2 cellular contexts compared by ENCODE assay signal in the genomic region with DNA sequence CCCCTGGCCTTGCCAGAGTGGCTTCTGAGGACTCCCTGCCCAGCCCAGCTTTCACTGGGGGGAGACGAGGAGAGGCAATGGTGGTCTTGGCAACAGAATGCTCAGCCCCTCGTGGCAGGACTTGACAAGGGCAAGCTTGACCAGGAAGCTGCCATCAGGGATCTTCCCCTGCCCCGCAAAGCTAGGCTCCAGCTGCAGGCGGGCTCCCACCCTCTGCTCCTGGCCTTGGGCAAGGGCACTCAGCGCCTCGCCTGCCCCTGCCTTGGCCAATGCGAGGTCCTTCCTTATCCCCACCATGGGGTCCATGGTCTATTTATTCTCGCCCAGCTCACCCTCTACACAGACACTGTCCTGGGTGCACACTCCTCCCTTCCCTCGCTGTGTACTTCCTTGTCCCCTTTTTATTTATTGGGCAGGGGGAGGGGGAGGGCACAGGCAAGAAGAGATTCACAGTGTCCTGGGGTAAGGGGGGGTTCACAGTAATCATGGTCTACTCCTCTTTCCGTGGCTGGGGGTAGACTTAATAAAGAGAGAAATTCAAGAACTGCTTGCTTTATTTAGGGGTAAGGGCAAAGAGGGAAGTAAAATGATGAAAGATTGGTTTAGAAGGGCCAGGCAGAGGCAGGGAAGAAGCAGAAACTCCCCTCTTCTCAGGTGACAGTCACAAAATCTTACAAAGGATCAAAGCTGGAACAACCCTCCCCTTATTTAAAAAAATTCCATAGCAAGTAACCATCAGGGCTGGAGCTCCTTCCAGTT.
A peak's percentile ranks its signal among the peaks of the same experiment; 100 is the strongest.
TF ChIP-seq lines count a peak whose summit lies in the region.

No MANE protein-coding gene starts in this region.

TF ChIP-seq in HepG2, 621 proteins besides CTCF, POLR2A, EP300 and RAD21 (continues in another document):
- TF ChIP-seq, protein P1, sequence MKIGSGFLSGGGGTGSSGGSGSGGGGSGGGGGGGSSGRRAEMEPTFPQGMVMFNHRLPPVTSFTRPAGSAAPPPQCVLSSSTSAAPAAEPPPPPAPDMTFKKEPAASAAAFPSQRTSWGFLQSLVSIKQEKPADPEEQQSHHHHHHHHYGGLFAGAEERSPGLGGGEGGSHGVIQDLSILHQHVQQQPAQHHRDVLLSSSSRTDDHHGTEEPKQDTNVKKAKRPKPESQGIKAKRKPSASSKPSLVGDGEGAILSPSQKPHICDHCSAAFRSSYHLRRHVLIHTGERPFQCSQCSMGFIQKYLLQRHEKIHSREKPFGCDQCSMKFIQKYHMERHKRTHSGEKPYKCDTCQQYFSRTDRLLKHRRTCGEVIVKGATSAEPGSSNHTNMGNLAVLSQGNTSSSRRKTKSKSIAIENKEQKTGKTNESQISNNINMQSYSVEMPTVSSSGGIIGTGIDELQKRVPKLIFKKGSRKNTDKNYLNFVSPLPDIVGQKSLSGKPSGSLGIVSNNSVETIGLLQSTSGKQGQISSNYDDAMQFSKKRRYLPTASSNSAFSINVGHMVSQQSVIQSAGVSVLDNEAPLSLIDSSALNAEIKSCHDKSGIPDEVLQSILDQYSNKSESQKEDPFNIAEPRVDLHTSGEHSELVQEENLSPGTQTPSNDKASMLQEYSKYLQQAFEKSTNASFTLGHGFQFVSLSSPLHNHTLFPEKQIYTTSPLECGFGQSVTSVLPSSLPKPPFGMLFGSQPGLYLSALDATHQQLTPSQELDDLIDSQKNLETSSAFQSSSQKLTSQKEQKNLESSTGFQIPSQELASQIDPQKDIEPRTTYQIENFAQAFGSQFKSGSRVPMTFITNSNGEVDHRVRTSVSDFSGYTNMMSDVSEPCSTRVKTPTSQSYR (CRISPR knock-in tag; IDR thresholded peaks at IDR 0.05; ENCODE audit: borderline replicate concordance) = no peak
- TF ChIP-seq, protein P2, sequence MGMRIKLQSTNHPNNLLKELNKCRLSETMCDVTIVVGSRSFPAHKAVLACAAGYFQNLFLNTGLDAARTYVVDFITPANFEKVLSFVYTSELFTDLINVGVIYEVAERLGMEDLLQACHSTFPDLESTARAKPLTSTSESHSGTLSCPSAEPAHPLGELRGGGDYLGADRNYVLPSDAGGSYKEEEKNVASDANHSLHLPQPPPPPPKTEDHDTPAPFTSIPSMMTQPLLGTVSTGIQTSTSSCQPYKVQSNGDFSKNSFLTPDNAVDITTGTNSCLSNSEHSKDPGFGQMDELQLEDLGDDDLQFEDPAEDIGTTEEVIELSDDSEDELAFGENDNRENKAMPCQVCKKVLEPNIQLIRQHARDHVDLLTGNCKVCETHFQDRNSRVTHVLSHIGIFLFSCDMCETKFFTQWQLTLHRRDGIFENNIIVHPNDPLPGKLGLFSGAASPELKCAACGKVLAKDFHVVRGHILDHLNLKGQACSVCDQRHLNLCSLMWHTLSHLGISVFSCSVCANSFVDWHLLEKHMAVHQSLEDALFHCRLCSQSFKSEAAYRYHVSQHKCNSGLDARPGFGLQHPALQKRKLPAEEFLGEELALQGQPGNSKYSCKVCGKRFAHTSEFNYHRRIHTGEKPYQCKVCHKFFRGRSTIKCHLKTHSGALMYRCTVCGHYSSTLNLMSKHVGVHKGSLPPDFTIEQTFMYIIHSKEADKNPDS (CRISPR knock-in tag; IDR thresholded peaks at IDR 0.05) = 0 out of 2 replicates have a peak, but pooled peaks have one; percentile 27
- no peak for TF ChIP-seq ATF1 (CRISPR knock-in tag; IDR thresholded peaks at IDR 0.05)
- TF ChIP-seq ADNP (CRISPR knock-in tag; IDR thresholded peaks at IDR 0.05) = no peak
- TF ChIP-seq ZBTB1 (CRISPR knock-in tag; IDR thresholded peaks at IDR 0.05; ENCODE audit: borderline replicate concordance) = no peak
- TF ChIP-seq ZNF776 (CRISPR knock-in tag; IDR thresholded peaks at IDR 0.05) = no peak
- TF ChIP-seq ZFP36L1 (CRISPR knock-in tag; IDR thresholded peaks at IDR 0.05) = no peak
- no peak for TF ChIP-seq MAZ (IDR thresholded peaks at IDR 0.05; ENCODE audit: borderline replicate concordance, low read depth, low read length)
- TF ChIP-seq MAZ (CRISPR knock-in tag; IDR thresholded peaks at IDR 0.05; ENCODE audit: low read depth) = no peak
- TF ChIP-seq, protein P3, sequence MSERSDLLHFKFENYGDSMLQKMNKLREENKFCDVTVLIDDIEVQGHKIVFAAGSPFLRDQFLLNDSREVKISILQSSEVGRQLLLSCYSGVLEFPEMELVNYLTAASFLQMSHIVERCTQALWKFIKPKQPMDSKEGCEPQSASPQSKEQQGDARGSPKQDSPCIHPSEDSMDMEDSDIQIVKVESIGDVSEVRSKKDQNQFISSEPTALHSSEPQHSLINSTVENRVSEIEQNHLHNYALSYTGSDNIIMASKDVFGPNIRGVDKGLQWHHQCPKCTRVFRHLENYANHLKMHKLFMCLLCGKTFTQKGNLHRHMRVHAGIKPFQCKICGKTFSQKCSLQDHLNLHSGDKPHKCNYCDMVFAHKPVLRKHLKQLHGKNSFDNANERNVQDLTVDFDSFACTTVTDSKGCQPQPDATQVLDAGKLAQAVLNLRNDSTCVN (CRISPR knock-in tag; IDR thresholded peaks at IDR 0.05; ENCODE audit: borderline replicate concordance) = no peak
- TF ChIP-seq, protein P4, sequence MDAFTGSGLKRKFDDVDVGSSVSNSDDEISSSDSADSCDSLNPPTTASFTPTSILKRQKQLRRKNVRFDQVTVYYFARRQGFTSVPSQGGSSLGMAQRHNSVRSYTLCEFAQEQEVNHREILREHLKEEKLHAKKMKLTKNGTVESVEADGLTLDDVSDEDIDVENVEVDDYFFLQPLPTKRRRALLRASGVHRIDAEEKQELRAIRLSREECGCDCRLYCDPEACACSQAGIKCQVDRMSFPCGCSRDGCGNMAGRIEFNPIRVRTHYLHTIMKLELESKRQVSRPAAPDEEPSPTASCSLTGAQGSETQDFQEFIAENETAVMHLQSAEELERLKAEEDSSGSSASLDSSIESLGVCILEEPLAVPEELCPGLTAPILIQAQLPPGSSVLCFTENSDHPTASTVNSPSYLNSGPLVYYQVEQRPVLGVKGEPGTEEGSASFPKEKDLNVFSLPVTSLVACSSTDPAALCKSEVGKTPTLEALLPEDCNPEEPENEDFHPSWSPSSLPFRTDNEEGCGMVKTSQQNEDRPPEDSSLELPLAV (CRISPR knock-in tag; conservative IDR thresholded peaks at IDR 0.05; ENCODE audit: low read depth) = no peak
- TF ChIP-seq EHMT2 (IDR thresholded peaks at IDR 0.05; ENCODE audit: borderline replicate concordance, low read depth, low read length) = no peak
- no peak for TF ChIP-seq CBX5 (CRISPR knock-in tag; IDR thresholded peaks at IDR 0.05; ENCODE audit: borderline replicate concordance)
- TF ChIP-seq, protein P5, sequence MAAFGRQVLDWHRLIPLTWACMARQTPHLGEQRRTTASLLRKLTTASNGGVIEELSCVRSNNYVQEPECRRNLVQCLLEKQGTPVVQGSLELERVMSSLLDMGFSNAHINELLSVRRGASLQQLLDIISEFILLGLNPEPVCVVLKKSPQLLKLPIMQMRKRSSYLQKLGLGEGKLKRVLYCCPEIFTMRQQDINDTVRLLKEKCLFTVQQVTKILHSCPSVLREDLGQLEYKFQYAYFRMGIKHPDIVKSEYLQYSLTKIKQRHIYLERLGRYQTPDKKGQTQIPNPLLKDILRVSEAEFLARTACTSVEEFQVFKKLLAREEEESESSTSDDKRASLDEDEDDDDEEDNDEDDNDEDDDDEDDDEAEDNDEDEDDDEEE (CRISPR knock-in tag; IDR thresholded peaks at IDR 0.05) = no peak

TF ChIP-seq in SK-N-SH, 30 proteins besides CTCF, POLR2A, EP300 and RAD21:
- TF ChIP-seq ELF1 (IDR thresholded peaks at IDR 0.05) (no peak), POLR2AphosphoS5 (IDR thresholded peaks at IDR 0.05; ENCODE audit: low read depth, low read length) (no peak), RCOR1 (IDR thresholded peaks at IDR 0.05; ENCODE audit: low read length) (no peak), FOXJ3 (CRISPR knock-in tag; IDR thresholded peaks at IDR 0.05) (no peak), YY1 (IDR thresholded peaks at IDR 0.05; ENCODE audit: low read depth) (no peak), NFIC (IDR thresholded peaks at IDR 0.05; ENCODE audit: borderline replicate concordance) (no peak), CHD2 (IDR thresholded peaks at IDR 0.05; ENCODE audit: low read length, partially characterized antibody) (no peak), FOXM1 (IDR thresholded peaks at IDR 0.05; ENCODE audit: low read depth) (no peak), RXRA (IDR thresholded peaks at IDR 0.05; ENCODE audit: borderline replicate concordance, low read depth) (no peak)
- TF ChIP-seq, protein P6, sequence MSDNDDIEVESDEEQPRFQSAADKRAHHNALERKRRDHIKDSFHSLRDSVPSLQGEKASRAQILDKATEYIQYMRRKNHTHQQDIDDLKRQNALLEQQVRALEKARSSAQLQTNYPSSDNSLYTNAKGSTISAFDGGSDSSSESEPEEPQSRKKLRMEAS (IDR thresholded peaks at IDR 0.05; ENCODE audit: low read depth) = no peak
- TF ChIP-seq, protein P7, sequence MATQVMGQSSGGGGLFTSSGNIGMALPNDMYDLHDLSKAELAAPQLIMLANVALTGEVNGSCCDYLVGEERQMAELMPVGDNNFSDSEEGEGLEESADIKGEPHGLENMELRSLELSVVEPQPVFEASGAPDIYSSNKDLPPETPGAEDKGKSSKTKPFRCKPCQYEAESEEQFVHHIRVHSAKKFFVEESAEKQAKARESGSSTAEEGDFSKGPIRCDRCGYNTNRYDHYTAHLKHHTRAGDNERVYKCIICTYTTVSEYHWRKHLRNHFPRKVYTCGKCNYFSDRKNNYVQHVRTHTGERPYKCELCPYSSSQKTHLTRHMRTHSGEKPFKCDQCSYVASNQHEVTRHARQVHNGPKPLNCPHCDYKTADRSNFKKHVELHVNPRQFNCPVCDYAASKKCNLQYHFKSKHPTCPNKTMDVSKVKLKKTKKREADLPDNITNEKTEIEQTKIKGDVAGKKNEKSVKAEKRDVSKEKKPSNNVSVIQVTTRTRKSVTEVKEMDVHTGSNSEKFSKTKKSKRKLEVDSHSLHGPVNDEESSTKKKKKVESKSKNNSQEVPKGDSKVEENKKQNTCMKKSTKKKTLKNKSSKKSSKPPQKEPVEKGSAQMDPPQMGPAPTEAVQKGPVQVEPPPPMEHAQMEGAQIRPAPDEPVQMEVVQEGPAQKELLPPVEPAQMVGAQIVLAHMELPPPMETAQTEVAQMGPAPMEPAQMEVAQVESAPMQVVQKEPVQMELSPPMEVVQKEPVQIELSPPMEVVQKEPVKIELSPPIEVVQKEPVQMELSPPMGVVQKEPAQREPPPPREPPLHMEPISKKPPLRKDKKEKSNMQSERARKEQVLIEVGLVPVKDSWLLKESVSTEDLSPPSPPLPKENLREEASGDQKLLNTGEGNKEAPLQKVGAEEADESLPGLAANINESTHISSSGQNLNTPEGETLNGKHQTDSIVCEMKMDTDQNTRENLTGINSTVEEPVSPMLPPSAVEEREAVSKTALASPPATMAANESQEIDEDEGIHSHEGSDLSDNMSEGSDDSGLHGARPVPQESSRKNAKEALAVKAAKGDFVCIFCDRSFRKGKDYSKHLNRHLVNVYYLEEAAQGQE (IDR thresholded peaks at IDR 0.05; ENCODE audit: low read depth, low read length) = no peak
- TF ChIP-seq, protein P8, sequence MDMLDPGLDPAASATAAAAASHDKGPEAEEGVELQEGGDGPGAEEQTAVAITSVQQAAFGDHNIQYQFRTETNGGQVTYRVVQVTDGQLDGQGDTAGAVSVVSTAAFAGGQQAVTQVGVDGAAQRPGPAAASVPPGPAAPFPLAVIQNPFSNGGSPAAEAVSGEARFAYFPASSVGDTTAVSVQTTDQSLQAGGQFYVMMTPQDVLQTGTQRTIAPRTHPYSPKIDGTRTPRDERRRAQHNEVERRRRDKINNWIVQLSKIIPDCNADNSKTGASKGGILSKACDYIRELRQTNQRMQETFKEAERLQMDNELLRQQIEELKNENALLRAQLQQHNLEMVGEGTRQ (IDR thresholded peaks at IDR 0.05; ENCODE audit: borderline replicate concordance, low read depth, low read length) = no peak
